12 cellular contexts compared by ENCODE assay signal in genomic region chr5:132098151-132098594, GRCh38. TPM values are rescaled to one million over a fixed set of nuclear protein-coding genes. Genes with fewer than 3 reads are reported as not detected.
DNase-seq lines count a peak whose midpoint lies in the region; ATAC-seq and TF ChIP-seq lines count a peak whose summit lies in the region.
"Had no signal": no experiment of that assay in that cellular context is flagged by ENCODE, and none has a peak within 500 bp of the region (broad histone marks: within the 10 kb centered on the region; RNA-seq: fewer than 3 reads in every experiment).

No MANE protein-coding gene starts in this region.

- ATAC-seq in GM18858 (IDR thresholded peaks at IDR 0.05; ENCODE audit: unreplicated experiment) (peak; percentile 26), GM18870 (IDR thresholded peaks at IDR 0.05; ENCODE audit: unreplicated experiment) (no peak)

- H3K4me3 ChIP-seq in AG04449 (ENCODE audit: low read depth, low read length), result no peak overlapping the region
- no peak overlapping the region for H3K4me3 ChIP-seq in brain microvascular endothelial cell (ENCODE audit: low read depth, low read length)
- H3K4me3 ChIP-seq in spleen, result no peak overlapping the region
- H3K4me3 ChIP-seq: adrenal gland had no signal

- in situ Hi-C loops in brain microvascular endothelial cell (cut with HindIII; ENCODE audit: low pct_ligation_motif_present, low sequenced_read_pairs), result no loop called here

- 42 to 63% (median 52%) methylated on average over 5 of the region's 5 CpGs for WGBS in spleen, 5 donors

- H3K27me3 ChIP-seq in brain microvascular endothelial cell (replicated peaks) (no peaks in the 10 kb centered on the region), spleen (replicated peaks in 1 of 7) (no peaks in the 10 kb centered on the region)
- H3K27me3 ChIP-seq: adrenal gland had no signal

- H3K27ac ChIP-seq in brain microvascular endothelial cell, result peak overlapping the region; percentile 80
- no peak overlapping the region for H3K27ac ChIP-seq in spleen
- H3K27ac ChIP-seq: adrenal gland had no signal

- TF ChIP-seq CTCF in AG04449 (IDR thresholded peaks at IDR 0.05; ENCODE audit: insufficient read depth, low read length, missing control alignments), result no peak
- no peak for TF ChIP-seq CTCF in brain microvascular endothelial cell (IDR thresholded peaks at IDR 0.05; ENCODE audit: low read depth, low read length, missing control alignments)
- no peak for TF ChIP-seq CTCF in spleen (IDR thresholded peaks at IDR 0.05 in 8 of 11, conservative IDR thresholded peaks at IDR 0.05 in 3 of 11)

- no peaks in the 10 kb centered on the region for H3K9me3 ChIP-seq in spleen
- H3K9me3 ChIP-seq: adrenal gland had no signal

- peaks cover 13 to 55% (median 44%) of the 10 kb centered on the region in 6 donors for H3K4me1 ChIP-seq in spleen

- intact Hi-C loops in spleen (cut with DNase I; ENCODE audit: low total_unique reads), result no loop called here

- no peak for TF ChIP-seq POLR2A in spleen (IDR thresholded peaks at IDR 0.05)

- no peaks in the 10 kb centered on the region for H3K36me3 ChIP-seq in brain microvascular endothelial cell (replicated peaks)
- no peaks in the 10 kb centered on the region for H3K36me3 ChIP-seq in spleen
- H3K36me3 ChIP-seq: adrenal gland had no signal

- POLR2A ChIA-PET in AG04449 (lab: Yijun Ruan, JAX), result no interaction called here

- CTCF ChIA-PET in AG04449 (lab: Yijun Ruan, JAX), result interaction anchor here (0.6 to 2.4 kb wide), 5 partner anchors 12 to 74 kb away, joined by 3 to 8 read pairs (median 4); no protein-coding TSS in a partner anchor

- DNase-seq in AG04449 (ENCODE audit: low read depth, low spot score), result peak; percentile 26
- DNase-seq in NCI-H226, result peak; percentile 31
- DNase-seq in brain microvascular endothelial cell, result peak; percentile 79
- DNase-seq in NCI-H748 (lab: John Stamatoyannopoulos, UW; ENCODE audit: unreplicated experiment), result no peak
- DNase-seq in cortex of kidney (lab: John Stamatoyannopoulos, UW), result no peak
- DNase-seq in spleen, result no peak
- DNase-seq: adrenal gland, NCI-H446, retina had no signal

RNA-seq across cellular contexts. Expression of gene CSF2, which starts 24.6 kb away (rescaled TPM):
- total RNA-seq in spleen, result not detected
- polyA plus RNA-seq in spleen, result not detected
- total RNA-seq: lower leg skin had no signal
- polyA plus RNA-seq: adrenal gland had no signal

RNA-seq across cellular contexts. Expression of gene IL3, which starts 37.7 kb away (rescaled TPM):
- total RNA-seq in spleen, result not detected
- not detected for polyA plus RNA-seq in spleen
- total RNA-seq: adrenal gland, lower leg skin had no signal
- polyA plus RNA-seq: adrenal gland had no signal

Comparison
In these comparisons a context has a peak if more than half of its experiments do, and no peak if none do; other contexts are left out.
1. DNase-seq: peak in AG04449 (single experiment), NCI-H226 (single experiment) and brain microvascular endothelial cell (single experiment); none in NCI-H748 (single experiment), cortex of kidney (single experiment) and spleen (single experiment).